15 cellular contexts compared by ENCODE assay signal in genomic region chr2:28558918-28559317, GRCh38.
"Had no signal": no experiment of that assay in that cellular context is flagged by ENCODE, and none has a peak within 500 bp of the region (broad histone marks: within the 10 kb centered on the region; RNA-seq: fewer than 3 reads in every experiment).

No MANE protein-coding gene starts in this region.

- H3K27me3 Mint-ChIP-seq: activated naive CD8-positive, alpha-beta T cell treated with anti-CD3 and anti-CD28 coated beads for 36 hours had no signal

- H3K27ac Mint-ChIP-seq: activated naive CD8-positive, alpha-beta T cell treated with anti-CD3 and anti-CD28 coated beads for 36 hours; neural progenitor cell had no signal

- H3K27ac ChIP-seq: brain microvascular endothelial cell, neural progenitor cell, ovary, stomach, testis had no signal

- H3K36me3 Mint-ChIP-seq: activated naive CD8-positive, alpha-beta T cell treated with anti-CD3 and anti-CD28 coated beads for 36 hours; neural progenitor cell had no signal

- DNase-seq: activated CD4-positive, alpha-beta T cell treated with anti-CD3 and anti-CD28 coated beads, Interleukin-2, amount 50 U/mL, for 1 hour; activated CD8-positive, alpha-beta memory T cell treated with anti-CD3 and anti-CD28 coated beads for 24 hours; activated gamma-delta T cell treated with Interleukin-2 at 50 U/mL for 16 hours; activated naive CD8-positive, alpha-beta T cell treated with anti-CD3 and anti-CD28 coated beads for 36 hours; brain microvascular endothelial cell; foreskin fibroblast; glutamatergic neuron; ovary; stimulated activated CD4-positive, alpha-beta T cell treated with anti-CD3 and anti-CD28 coated beads, Interleukin-12 subunit alpha, Interleukin-12 subunit beta, amount 100 ng/mL, for 4 hours; stimulated activated CD4-positive, alpha-beta T cell treated with anti-CD3 and anti-CD28 coated beads, Interleukin-2, amount 100 ng/mL, for 24 hours; stomach; T-helper 9 cell; testis had no signal

- H3K9me3 Mint-ChIP-seq: activated naive CD8-positive, alpha-beta T cell treated with anti-CD3 and anti-CD28 coated beads for 36 hours; neural progenitor cell had no signal

- H3K4me1 ChIP-seq: neural progenitor cell, stomach, testis had no signal

- H3K4me3 ChIP-seq: lung, neural progenitor cell, ovary, stomach, testis had no signal

- H3K4me1 Mint-ChIP-seq: activated naive CD8-positive, alpha-beta T cell treated with anti-CD3 and anti-CD28 coated beads for 36 hours had no signal

- H3K4me3 Mint-ChIP-seq: activated naive CD8-positive, alpha-beta T cell treated with anti-CD3 and anti-CD28 coated beads for 36 hours; neural progenitor cell had no signal

- H3K9me3 ChIP-seq: ovary, stomach, testis had no signal

- H3K27me3 ChIP-seq: brain microvascular endothelial cell, neural progenitor cell, ovary, stomach, testis had no signal

- H3K36me3 ChIP-seq: brain microvascular endothelial cell, neural progenitor cell, ovary, stomach had no signal
